ENCODE assay signal across 18 cellular contexts in the genomic region with DNA sequence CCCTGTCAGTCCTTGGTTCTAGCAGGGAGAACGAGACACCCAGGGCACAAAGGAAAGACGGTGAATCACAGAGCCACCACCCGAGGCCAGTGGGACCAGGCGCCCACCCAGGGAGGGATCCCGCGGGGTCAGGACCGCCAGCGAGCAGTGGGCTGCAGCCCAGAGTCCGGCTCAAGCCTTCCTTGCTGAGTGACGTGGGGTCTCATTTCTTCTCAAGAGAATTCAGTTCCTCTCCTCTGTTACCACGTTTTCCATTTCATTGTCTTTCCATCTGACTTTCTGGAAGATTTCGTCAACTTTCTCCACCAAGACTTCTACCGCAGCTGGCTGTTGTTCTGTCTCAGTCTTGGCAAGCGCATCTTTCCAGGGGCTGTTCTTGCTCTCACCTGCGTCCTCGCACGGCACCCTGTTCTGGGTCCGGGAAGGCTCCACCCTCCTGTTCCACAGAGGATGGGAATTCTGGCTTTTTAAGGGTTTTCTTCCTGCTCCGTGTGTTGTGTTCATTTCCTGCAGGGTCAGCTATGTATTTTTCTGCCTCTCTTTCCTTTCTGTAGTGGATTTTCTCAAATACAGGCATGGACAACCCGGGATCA.
"Had no signal": no experiment of that assay in that cellular context is flagged by ENCODE, and none has a peak within 500 bp of the region (broad histone marks: within the 10 kb centered on the region; RNA-seq: fewer than 3 reads in every experiment).

No MANE protein-coding gene starts in this region.

- H3K36me3 ChIP-seq: breast epithelium, esophagus muscularis mucosa, lower lobe of right lung, prostate gland, thoracic aorta had no signal

- H3K36me3 Mint-ChIP-seq: mesothelial cell of epicardium had no signal

- H3K4me3 ChIP-seq: breast epithelium, dorsolateral prefrontal cortex, esophagus muscularis mucosa, lower lobe of right lung, prostate gland, thoracic aorta had no signal

- H3K27ac ChIP-seq: breast epithelium, dorsolateral prefrontal cortex, esophagus muscularis mucosa, lower lobe of right lung, prostate gland, thoracic aorta had no signal

- ATAC-seq: activated naive CD8-positive, alpha-beta T cell treated with anti-CD3 and anti-CD28 coated beads, Interleukin-2, amount 50 U/mL, for 24 hours; lower lobe of right lung; right cardiac atrium; stimulated activated naive CD8-positive, alpha-beta T cell treated with anti-CD3 and anti-CD28 coated beads, Interleukin-15, amount 100 ng/mL, for 72 hours had no signal

- H3K4me1 Mint-ChIP-seq: activated naive CD8-positive, alpha-beta T cell treated with anti-CD3 and anti-CD28 coated beads, Interleukin-2, amount 50 U/mL, for 24 hours; stimulated activated naive CD8-positive, alpha-beta T cell treated with anti-CD3 and anti-CD28 coated beads, Interleukin-15, amount 100 ng/mL, for 72 hours had no signal

- DNase-seq: activated CD4-positive, alpha-beta T cell treated with anti-CD3 and anti-CD28 coated beads, Interleukin-2, amount 50 U/mL, for 1 hour; activated naive CD4-positive, alpha-beta T cell treated with Interleukin-2 at 50 U/mL for 16 hours; activated naive CD8-positive, alpha-beta T cell treated with anti-CD3 and anti-CD28 coated beads, Interleukin-2, amount 50 U/mL, for 24 hours; hippocampal formation; kidney; lower lobe of right lung; nephron progenitor cell; occipital lobe; right cardiac atrium; stimulated activated naive CD8-positive, alpha-beta T cell treated with anti-CD3 and anti-CD28 coated beads, Interleukin-15, amount 100 ng/mL, for 72 hours had no signal

- H3K4me3 Mint-ChIP-seq: activated naive CD8-positive, alpha-beta T cell treated with anti-CD3 and anti-CD28 coated beads, Interleukin-2, amount 50 U/mL, for 24 hours; activated T-helper 1 cell treated with anti-CD3 and anti-CD28 coated beads, Interleukin-12 subunit alpha, Interleukin-12 subunit beta, Interleukin-2, Interleukin-4 antibody, amounts not matched to agents 30 ng/mL and 10 ng/mL and 1 ng/mL, durations not matched to agents 14 hours and 24 hours and 36 hours; mesothelial cell of epicardium; nephron progenitor cell; stimulated activated naive CD8-positive, alpha-beta T cell treated with anti-CD3 and anti-CD28 coated beads, Interleukin-15, amount 100 ng/mL, for 72 hours; T-helper 2 cell treated with Interferon-gamma antibody and Interleukin-4, amounts not matched to agents 5 μg/mL and 100 μg/mL, for 36 hours had no signal

- H3K4me1 ChIP-seq: breast epithelium, esophagus muscularis mucosa, lower lobe of right lung, prostate gland had no signal

- H3K9me3 ChIP-seq: prostate gland had no signal

- H3K27ac Mint-ChIP-seq: activated naive CD8-positive, alpha-beta T cell treated with anti-CD3 and anti-CD28 coated beads, Interleukin-2, amount 50 U/mL, for 24 hours; activated T-helper 1 cell treated with anti-CD3 and anti-CD28 coated beads, Interleukin-12 subunit alpha, Interleukin-12 subunit beta, Interleukin-2, Interleukin-4 antibody, amounts not matched to agents 30 ng/mL and 10 ng/mL and 1 ng/mL, durations not matched to agents 14 hours and 24 hours and 36 hours; mesothelial cell of epicardium; nephron progenitor cell; stimulated activated naive CD8-positive, alpha-beta T cell treated with anti-CD3 and anti-CD28 coated beads, Interleukin-15, amount 100 ng/mL, for 72 hours; T-helper 2 cell treated with Interferon-gamma antibody and Interleukin-4, amounts not matched to agents 5 μg/mL and 100 μg/mL, for 36 hours had no signal
